15 cellular contexts compared by ENCODE assay signal in genomic region chr10:95792211-95792780, GRCh38. TPM values are rescaled to one million over a fixed set of nuclear protein-coding genes. Genes with fewer than 3 reads are reported as not detected.
DNase-seq lines count a peak whose midpoint lies in the region; ATAC-seq and TF ChIP-seq lines count a peak whose summit lies in the region.
"Had no signal": no experiment of that assay in that cellular context is flagged by ENCODE, and none has a peak within 500 bp of the region (broad histone marks: within the 10 kb centered on the region; RNA-seq: fewer than 3 reads in every experiment).

No MANE protein-coding gene starts in this region.

- intact Hi-C loops in activated CD4-positive, alpha-beta memory T cell treated with anti-CD3 and anti-CD28 coated beads for 36 hours (cut with micrococcal nuclease): no loop called here
- intact Hi-C loops in activated T-helper 1 cell treated with anti-CD3 and anti-CD28 coated beads, Interleukin-12 subunit alpha, Interleukin-12 subunit beta, Interleukin-2, Interleukin-4 antibody, amounts not matched to agents 30 ng/mL and 10 ng/mL and 1 ng/mL, durations not matched to agents 14 hours and 24 hours and 36 hours (cut with micrococcal nuclease): no loop called here
- intact Hi-C loops in tibial artery (cut with DNase I; ENCODE audit: low total_unique reads): no loop called here

- H3K27me3 Mint-ChIP-seq in activated CD4-positive, alpha-beta memory T cell treated with anti-CD3 and anti-CD28 coated beads, Interleukin-2, amount 10 ng/mL, durations not matched to agents 7 days and 5 days: peaks cover 4% of the 10 kb centered on the region
- peaks cover 5% of the 10 kb centered on the region for H3K27me3 Mint-ChIP-seq in activated CD4-positive, alpha-beta memory T cell treated with anti-CD3 and anti-CD28 coated beads for 36 hours
- H3K27me3 Mint-ChIP-seq in activated T-helper 1 cell treated with anti-CD3 and anti-CD28 coated beads, Interleukin-12 subunit alpha, Interleukin-12 subunit beta, Interleukin-2, Interleukin-4 antibody, amounts not matched to agents 30 ng/mL and 10 ng/mL and 1 ng/mL, durations not matched to agents 14 hours and 24 hours and 36 hours (ENCODE audit: insufficient read depth): no peaks in the 10 kb centered on the region
- H3K27me3 Mint-ChIP-seq in memory B cell: no peaks in the 10 kb centered on the region
- no peaks in the 10 kb centered on the region for H3K27me3 Mint-ChIP-seq in progenitor cell of endocrine pancreas

- POLR2A ChIA-PET in activated CD4-positive, alpha-beta memory T cell treated with anti-CD3 and anti-CD28 coated beads, Interleukin-2, amount 10 ng/mL, durations not matched to agents 7 days and 5 days (lab: Charles Lee): interaction anchor here (2.3 kb wide), 1 partner anchor 40 kb away, joined by 8 read pairs; no protein-coding TSS in a partner anchor
- POLR2A ChIA-PET in activated CD4-positive, alpha-beta memory T cell treated with anti-CD3 and anti-CD28 coated beads for 36 hours (lab: Charles Lee): no interaction called here

- peak overlapping the region; percentile 3 for H3K27ac Mint-ChIP-seq in activated CD4-positive, alpha-beta memory T cell treated with anti-CD3 and anti-CD28 coated beads, Interleukin-2, amount 10 ng/mL, durations not matched to agents 7 days and 5 days
- no peak overlapping the region for H3K27ac Mint-ChIP-seq in activated CD4-positive, alpha-beta memory T cell treated with anti-CD3 and anti-CD28 coated beads for 36 hours
- peak overlapping the region; percentile 95 for H3K27ac Mint-ChIP-seq in activated T-helper 1 cell treated with anti-CD3 and anti-CD28 coated beads, Interleukin-12 subunit alpha, Interleukin-12 subunit beta, Interleukin-2, Interleukin-4 antibody, amounts not matched to agents 30 ng/mL and 10 ng/mL and 1 ng/mL, durations not matched to agents 14 hours and 24 hours and 36 hours
- H3K27ac Mint-ChIP-seq in memory B cell (peak overlapping the region; percentile 95), progenitor cell of endocrine pancreas (no peak overlapping the region)
- H3K27ac Mint-ChIP-seq: activated CD4-positive, alpha-beta T cell treated with anti-CD3 and anti-CD28 coated beads for 36 hours had no signal

- H3K27ac ChIP-seq in tibial artery: peak overlapping the region; percentile 77 to 78
- H3K27ac ChIP-seq in WERI-Rb-1: no peak overlapping the region
- H3K27ac ChIP-seq: SJCRH30 had no signal

- peaks cover 0 to 91% (median 40%) of the 10 kb centered on the region in 4 donors for H3K4me1 ChIP-seq in tibial artery
- H3K4me1 ChIP-seq: SJCRH30 had no signal

- H3K36me3 ChIP-seq in tibial artery (no peaks in the 10 kb centered on the region), WERI-Rb-1 (no peaks in the 10 kb centered on the region; the same call in 1 of the 2 replicates)
- H3K36me3 ChIP-seq: SJCRH30 had no signal

- CTCF ChIA-PET in activated CD4-positive, alpha-beta memory T cell treated with anti-CD3 and anti-CD28 coated beads, Interleukin-2, amount 10 ng/mL, durations not matched to agents 7 days and 5 days (lab: Charles Lee): no interaction called here
- CTCF ChIA-PET in activated CD4-positive, alpha-beta memory T cell treated with anti-CD3 and anti-CD28 coated beads for 36 hours (lab: Charles Lee): no interaction called here

- peaks cover 21% of the 10 kb centered on the region for H3K36me3 Mint-ChIP-seq in activated CD4-positive, alpha-beta memory T cell treated with anti-CD3 and anti-CD28 coated beads, Interleukin-2, amount 10 ng/mL, durations not matched to agents 7 days and 5 days (ENCODE audit: low read depth)
- H3K36me3 Mint-ChIP-seq in activated CD4-positive, alpha-beta memory T cell treated with anti-CD3 and anti-CD28 coated beads for 36 hours: no peaks in the 10 kb centered on the region
- peaks cover 22% of the 10 kb centered on the region for H3K36me3 Mint-ChIP-seq in activated T-helper 1 cell treated with anti-CD3 and anti-CD28 coated beads, Interleukin-12 subunit alpha, Interleukin-12 subunit beta, Interleukin-2, Interleukin-4 antibody, amounts not matched to agents 30 ng/mL and 10 ng/mL and 1 ng/mL, durations not matched to agents 14 hours and 24 hours and 36 hours (ENCODE audit: low read depth)
- H3K36me3 Mint-ChIP-seq in memory B cell: peaks cover 7% of the 10 kb centered on the region
- no peaks in the 10 kb centered on the region for H3K36me3 Mint-ChIP-seq in progenitor cell of endocrine pancreas (ENCODE audit: insufficient read depth)
- H3K36me3 Mint-ChIP-seq: activated naive CD4-positive, alpha-beta T cell treated with anti-CD3 and anti-CD28 coated beads, Interleukin-2, amount 50 U/mL, for 72 hours had no signal

- H3K4me3 ChIP-seq in tibial artery (no peak overlapping the region), WERI-Rb-1 (ENCODE audit: low read depth, low read length) (no peak overlapping the region)
- H3K4me3 ChIP-seq: SJCRH30 had no signal

- peaks cover 2% of the 10 kb centered on the region for H3K9me3 Mint-ChIP-seq in activated CD4-positive, alpha-beta memory T cell treated with anti-CD3 and anti-CD28 coated beads, Interleukin-2, amount 10 ng/mL, durations not matched to agents 7 days and 5 days
- no peaks in the 10 kb centered on the region for H3K9me3 Mint-ChIP-seq in activated CD4-positive, alpha-beta memory T cell treated with anti-CD3 and anti-CD28 coated beads for 36 hours
- H3K9me3 Mint-ChIP-seq in activated T-helper 1 cell treated with anti-CD3 and anti-CD28 coated beads, Interleukin-12 subunit alpha, Interleukin-12 subunit beta, Interleukin-2, Interleukin-4 antibody, amounts not matched to agents 30 ng/mL and 10 ng/mL and 1 ng/mL, durations not matched to agents 14 hours and 24 hours and 36 hours: peaks cover 3% of the 10 kb centered on the region
- no peaks in the 10 kb centered on the region for H3K9me3 Mint-ChIP-seq in memory B cell
- no peaks in the 10 kb centered on the region for H3K9me3 Mint-ChIP-seq in progenitor cell of endocrine pancreas (ENCODE audit: low read depth)

- no peak for ATAC-seq in memory B cell (ENCODE audit: low read depth)
- ATAC-seq: activated CD4-positive, alpha-beta T cell treated with anti-CD3 and anti-CD28 coated beads for 36 hours; activated naive CD4-positive, alpha-beta T cell treated with anti-CD3 and anti-CD28 coated beads, Interleukin-2, amount 50 U/mL, for 72 hours had no signal

- H3K9me3 ChIP-seq in tibial artery (no peaks in the 10 kb centered on the region), WERI-Rb-1 (ENCODE audit: severe bottlenecking) (no peaks in the 10 kb centered on the region)
- H3K9me3 ChIP-seq: SJCRH30 had no signal

- DNase-seq in activated CD4-positive, alpha-beta memory T cell treated with anti-CD3 and anti-CD28 coated beads, Interleukin-2, amount 10 ng/mL, durations not matched to agents 7 days and 5 days: no peak
- DNase-seq in activated CD4-positive, alpha-beta memory T cell treated with anti-CD3 and anti-CD28 coated beads for 36 hours: no peak
- DNase-seq in activated T-helper 1 cell treated with anti-CD3 and anti-CD28 coated beads, Interleukin-12 subunit alpha, Interleukin-12 subunit beta, Interleukin-2, Interleukin-4 antibody, amounts not matched to agents 30 ng/mL and 10 ng/mL and 1 ng/mL, durations not matched to agents 14 hours and 24 hours and 36 hours (ENCODE audit: low spot score): no peak
- DNase-seq in memory B cell (ENCODE audit: low spot score in 2 of 2): no peak
- DNase-seq in tibial artery: no peak
- no peak for DNase-seq in WERI-Rb-1
- no peak for DNase-seq in progenitor cell of endocrine pancreas (ENCODE audit: low spot score, unreplicated experiment)
- DNase-seq in NCI-H1417 treated with DMSO at 0.1 percent for 48 hours (lab: John Stamatoyannopoulos, UW): no peak
- DNase-seq: ACHN; activated CD4-positive, alpha-beta T cell treated with anti-CD3 and anti-CD28 coated beads for 36 hours; DMS53; glutamatergic neuron; NCI-H446; SJCRH30 had no signal

- TF ChIP-seq CTCF in tibial artery (IDR thresholded peaks at IDR 0.05): no peak
- no peak for TF ChIP-seq CTCF in WERI-Rb-1 (IDR thresholded peaks at IDR 0.05; ENCODE audit: low read depth, low read length)
- no peak for TF ChIP-seq CTCF in progenitor cell of endocrine pancreas (IDR thresholded peaks at IDR 0.05; ENCODE audit: unreplicated experiment)

- peaks cover 73% of the 10 kb centered on the region for H3K4me1 Mint-ChIP-seq in activated CD4-positive, alpha-beta memory T cell treated with anti-CD3 and anti-CD28 coated beads, Interleukin-2, amount 10 ng/mL, durations not matched to agents 7 days and 5 days
- peaks cover 14% of the 10 kb centered on the region for H3K4me1 Mint-ChIP-seq in activated CD4-positive, alpha-beta memory T cell treated with anti-CD3 and anti-CD28 coated beads for 36 hours (ENCODE audit: low read depth)
- H3K4me1 Mint-ChIP-seq in activated T-helper 1 cell treated with anti-CD3 and anti-CD28 coated beads, Interleukin-12 subunit alpha, Interleukin-12 subunit beta, Interleukin-2, Interleukin-4 antibody, amounts not matched to agents 30 ng/mL and 10 ng/mL and 1 ng/mL, durations not matched to agents 14 hours and 24 hours and 36 hours (ENCODE audit: low read depth): peaks cover 88% of the 10 kb centered on the region
- H3K4me1 Mint-ChIP-seq in memory B cell: peaks cover 63% of the 10 kb centered on the region
- H3K4me1 Mint-ChIP-seq in progenitor cell of endocrine pancreas (ENCODE audit: low read depth): no peaks in the 10 kb centered on the region
- H3K4me1 Mint-ChIP-seq: activated CD4-positive, alpha-beta T cell treated with anti-CD3 and anti-CD28 coated beads for 36 hours had no signal

- no peak overlapping the region for H3K4me3 Mint-ChIP-seq in activated CD4-positive, alpha-beta memory T cell treated with anti-CD3 and anti-CD28 coated beads, Interleukin-2, amount 10 ng/mL, durations not matched to agents 7 days and 5 days
- H3K4me3 Mint-ChIP-seq in activated CD4-positive, alpha-beta memory T cell treated with anti-CD3 and anti-CD28 coated beads for 36 hours: no peak overlapping the region
- no peak overlapping the region for H3K4me3 Mint-ChIP-seq in activated T-helper 1 cell treated with anti-CD3 and anti-CD28 coated beads, Interleukin-12 subunit alpha, Interleukin-12 subunit beta, Interleukin-2, Interleukin-4 antibody, amounts not matched to agents 30 ng/mL and 10 ng/mL and 1 ng/mL, durations not matched to agents 14 hours and 24 hours and 36 hours
- H3K4me3 Mint-ChIP-seq in memory B cell (no peak overlapping the region), progenitor cell of endocrine pancreas (ENCODE audit: low read depth) (no peak overlapping the region)
- H3K4me3 Mint-ChIP-seq: activated CD4-positive, alpha-beta T cell treated with anti-CD3 and anti-CD28 coated beads for 36 hours had no signal

- no peaks in the 10 kb centered on the region for H3K27me3 ChIP-seq in tibial artery
- H3K27me3 ChIP-seq in WERI-Rb-1 (ENCODE audit: insufficient read depth, low read depth, severe bottlenecking): no peaks in the 10 kb centered on the region
- H3K27me3 ChIP-seq: SJCRH30 had no signal

RNA-seq across cellular contexts. Expression of gene ENTPD1, which starts 36.3 kb away (rescaled TPM):
- total RNA-seq in activated CD4-positive, alpha-beta memory T cell treated with anti-CD3 and anti-CD28 coated beads, Interleukin-2, amount 10 ng/mL, durations not matched to agents 7 days and 5 days: 10 to 100 TPM; 29.7 to 33.3 TPM
- 1 to 10 TPM; 2.5 to 2.8 TPM for total RNA-seq in activated CD4-positive, alpha-beta memory T cell treated with anti-CD3 and anti-CD28 coated beads for 36 hours
- 25.8 and 26.3 TPM in 2 replicates for total RNA-seq in activated T-helper 1 cell treated with anti-CD3 and anti-CD28 coated beads, Interleukin-12 subunit alpha, Interleukin-12 subunit beta, Interleukin-2, Interleukin-4 antibody, amounts not matched to agents 30 ng/mL and 10 ng/mL and 1 ng/mL, durations not matched to agents 14 hours and 24 hours and 36 hours
- total RNA-seq in progenitor cell of endocrine pancreas: 0.29 TPM in 1 of 2 replicates, not detected in the other

Comparison
In these comparisons a context has a peak if more than half of its experiments do, and no peak if none do; other contexts are left out.
1. H3K27ac Mint-ChIP-seq: peak in activated CD4-positive, alpha-beta memory T cell treated with anti-CD3 and anti-CD28 coated beads, Interleukin-2, amount 10 ng/mL, durations not matched to agents 7 days and 5 days (single experiment), activated T-helper 1 cell treated with anti-CD3 and anti-CD28 coated beads, Interleukin-12 subunit alpha, Interleukin-12 subunit beta, Interleukin-2, Interleukin-4 antibody, amounts not matched to agents 30 ng/mL and 10 ng/mL and 1 ng/mL, durations not matched to agents 14 hours and 24 hours and 36 hours (single experiment) and memory B cell (single experiment); none in activated CD4-positive, alpha-beta memory T cell treated with anti-CD3 and anti-CD28 coated beads for 36 hours (single experiment) and progenitor cell of endocrine pancreas (single experiment).